ENCODE assay signal across 12 cellular contexts in the genomic region with DNA sequence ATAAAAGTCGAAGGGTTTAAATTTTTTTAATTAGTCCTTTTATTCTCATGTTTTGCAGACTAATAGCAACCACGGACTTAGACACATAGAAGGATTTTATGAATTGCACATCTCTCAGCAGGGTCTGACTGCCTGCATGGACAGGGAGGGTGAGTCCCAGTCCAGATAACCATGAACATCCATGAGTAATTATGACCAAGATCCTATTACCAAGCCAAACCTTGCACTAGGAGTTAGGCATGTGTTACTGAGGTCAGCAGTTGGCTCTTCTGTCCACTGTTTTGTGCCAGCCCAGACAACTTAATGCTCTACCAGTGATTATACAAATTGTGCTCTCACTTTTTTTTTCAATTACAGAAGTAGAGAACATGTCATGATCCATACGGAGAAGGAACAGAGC.
"Had no signal": no experiment of that assay in that cellular context is flagged by ENCODE, and none has a peak within 500 bp of the region (broad histone marks: within the 10 kb centered on the region; RNA-seq: fewer than 3 reads in every experiment).

No MANE protein-coding gene starts in this region.

- H3K27me3 ChIP-seq: brain microvascular endothelial cell, right lobe of liver had no signal

- DNase-seq: activated CD4-positive, alpha-beta T cell treated with anti-CD3 and anti-CD28 coated beads, Interleukin-2, amount 10 ng/mL, durations not matched to agents 7 days and 5 days; activated CD8-positive, alpha-beta memory T cell treated with anti-CD3 and anti-CD28 coated beads for 24 hours; activated gamma-delta T cell treated with Interleukin-2 at 50 U/mL for 16 hours; activated naive CD8-positive, alpha-beta T cell treated with anti-CD3 and anti-CD28 coated beads, Interleukin-2, amount 10 ng/mL, durations not matched to agents 7 days and 5 days; anterior cingulate cortex; brain microvascular endothelial cell; cerebellar nuclear complex; effector memory CD4-positive, alpha-beta T cell; kidney glomerular epithelial cell; nucleus accumbens; right lobe of liver; stimulated activated naive CD8-positive, alpha-beta T cell treated with anti-CD3 and anti-CD28 coated beads, Interleukin-15, Interleukin-2, amounts not matched to agents 100 U/mL and 50 U/mL, for 24 hours had no signal

- H3K27ac ChIP-seq: brain microvascular endothelial cell, right lobe of liver had no signal

- H3K36me3 ChIP-seq: brain microvascular endothelial cell, right lobe of liver had no signal

- ATAC-seq: right lobe of liver; stimulated activated naive CD8-positive, alpha-beta T cell treated with anti-CD3 and anti-CD28 coated beads, Interleukin-15, Interleukin-2, amounts not matched to agents 100 U/mL and 50 U/mL, for 24 hours had no signal

- H3K4me1 ChIP-seq: right lobe of liver had no signal

- H3K4me3 ChIP-seq: right lobe of liver had no signal

- H3K9me3 ChIP-seq: right lobe of liver had no signal
